In genomic region chr19:10091892-10092641, GRCh38 we compare ENCODE assay signal across 19 cellular contexts. TPM values are rescaled to one million over a fixed set of nuclear protein-coding genes. Genes with fewer than 3 reads are reported as not detected.
DNase-seq lines count a peak whose midpoint lies in the region; ATAC-seq, FAIRE-seq and TF ChIP-seq lines count a peak whose summit lies in the region.
"Had no signal": no experiment of that assay in that cellular context is flagged by ENCODE, and none has a peak within 500 bp of the region (broad histone marks: within the 10 kb centered on the region; RNA-seq: fewer than 3 reads in every experiment).

No MANE protein-coding gene starts in this region.

- TF ChIP-seq CTCF in HepG2 (CRISPR knock-in tag; IDR thresholded peaks at IDR 0.05) (no peak), right lobe of liver (IDR thresholded peaks at IDR 0.05) (no peak)

- TF ChIP-seq POLR2A in HepG2 (IDR thresholded peaks at IDR 0.05; ENCODE audit: insufficient read depth in 1 of 2, low read depth in 2 of 2, low read length in 2 of 2) (no peak), right lobe of liver (IDR thresholded peaks at IDR 0.05) (no peak)

- no peak overlapping the region for H3K4me3 Mint-ChIP-seq in activated CD8-positive, alpha-beta T cell treated with anti-CD3 and anti-CD28 coated beads, Interleukin-2, amount 10 ng/mL, durations not matched to agents 7 days and 5 days
- peak overlapping the region; percentile 18 for H3K4me3 Mint-ChIP-seq in stimulated activated memory B cell treated with anti-CD40 and anti-IgM and Interleukin-4, amounts not matched to agents 10 μg/mL and 1 μg/mL and 100 μg/mL, for 72 hours
- H3K4me3 Mint-ChIP-seq: dendritic cell treated with granulocyte-macrophage colony-stimulating factor and Interleukin-4, amounts not matched to agents 40 ng/mL and 50 ng/mL, for 4 days had no signal

- no peaks in the 10 kb centered on the region for H4K20me1 ChIP-seq in HepG2 (ENCODE audit: insufficient read depth, low read length)

- no TSS peak for BruUV-seq in HepG2 (replicated peaks; lab: Mats Ljungman, UMichigan)

- TF ChIP-seq RAD21 in HepG2 (CRISPR knock-in tag; IDR thresholded peaks at IDR 0.05), result no peak

- no peak overlapping the region for H3K4me2 ChIP-seq in HepG2 (ENCODE audit: low read depth, low read length)

- H3K36me3 Mint-ChIP-seq in activated CD8-positive, alpha-beta T cell treated with anti-CD3 and anti-CD28 coated beads, Interleukin-2, amount 10 ng/mL, durations not matched to agents 7 days and 5 days (ENCODE audit: low read depth), result peaks cover 61% of the 10 kb centered on the region
- H3K36me3 Mint-ChIP-seq in stimulated activated memory B cell treated with anti-CD40 and anti-IgM and Interleukin-4, amounts not matched to agents 10 μg/mL and 1 μg/mL and 100 μg/mL, for 72 hours, result peaks cover 57% of the 10 kb centered on the region

- no peak for TF ChIP-seq EP300 in HepG2 (IDR thresholded peaks at IDR 0.05; ENCODE audit: low read depth in 2 of 2, low read length in 2 of 2)
- TF ChIP-seq EP300 in HepG2 (CRISPR knock-in tag; IDR thresholded peaks at IDR 0.05; ENCODE audit: borderline replicate concordance), result no peak

- 93% methylated on average over 13 of the region's 13 CpGs for WGBS in HepG2 (ENCODE audit: low lambda C conversion rate)
- WGBS in right lobe of liver (ENCODE audit: insufficient coverage, low coverage, low lambda C conversion rate, missing lambda C conversion rate), result 52% methylated on average over 8 of the region's 13 CpGs
- WGBS in small intestine, 3 donors, result 72 to 78% (median 74%) methylated on average over 13 of the region's 13 CpGs

- H3K9ac ChIP-seq in HepG2 (ENCODE audit: insufficient read depth, low read depth, low read length), result no peak overlapping the region

- FAIRE-seq in HepG2 (lab: Jason Lieb, UNC) (no peak), small intestine (lab: Jason Lieb, UNC) (no peak)

- H3K9me3 ChIP-seq in HepG2 (ENCODE audit: low read length) (no peaks in the 10 kb centered on the region), right lobe of liver (no peaks in the 10 kb centered on the region), small intestine (ENCODE audit: control insufficient read depth, low read depth) (no peaks in the 10 kb centered on the region)
- H3K9me3 ChIP-seq: body of pancreas, upper lobe of left lung had no signal

- H3K36me3 ChIP-seq in HepG2 (replicated peaks in 1 of 2; ENCODE audit: control insufficient read depth in 1 of 2, insufficient read depth in 2 of 2, low read length in 2 of 2), result peaks cover 2 to 4% of the 10 kb centered on the region in 2 experiments; a peak in 2 of 5 replicates
- H3K36me3 ChIP-seq in right lobe of liver, result peaks cover 5 to 24% (median 10%) of the 10 kb centered on the region in 4 donors
- peaks cover 0 to 9% of the 10 kb centered on the region in 2 donors for H3K36me3 ChIP-seq in small intestine (ENCODE audit: control insufficient read depth in 2 of 2, insufficient read depth in 2 of 2, low read length in 2 of 2)

- DNase-seq in HepG2 (ENCODE audit: low spot score) (no peak), right lobe of liver (no peak), small intestine (no peak), NCI-H146 treated with DMSO at 0.1 percent for 48 hours (lab: John Stamatoyannopoulos, UW; ENCODE audit: unreplicated experiment) (no peak)
- DNase-seq in activated CD8-positive, alpha-beta T cell treated with anti-CD3 and anti-CD28 coated beads, Interleukin-2, amount 10 ng/mL, durations not matched to agents 7 days and 5 days, result no peak
- DNase-seq: activated CD4-positive, alpha-beta T cell treated with anti-CD3 and anti-CD28 coated beads, Interleukin-2, amount 50 U/mL, for 4 hours; activated gamma-delta T cell; body of pancreas; KG1; NCI-H146; NCI-H226; occipital lobe; SIG-M5; stimulated activated CD4-positive, alpha-beta T cell treated with anti-CD3 and anti-CD28 coated beads, Interleukin-4, amount 100 ng/mL, for 24 hours; T-helper 9 cell had no signal

- peak overlapping the region; percentile 70 for H3K27ac Mint-ChIP-seq in activated CD8-positive, alpha-beta T cell treated with anti-CD3 and anti-CD28 coated beads, Interleukin-2, amount 10 ng/mL, durations not matched to agents 7 days and 5 days
- peak overlapping the region; percentile 82 for H3K27ac Mint-ChIP-seq in stimulated activated memory B cell treated with anti-CD40 and anti-IgM and Interleukin-4, amounts not matched to agents 10 μg/mL and 1 μg/mL and 100 μg/mL, for 72 hours
- H3K27ac Mint-ChIP-seq: dendritic cell treated with granulocyte-macrophage colony-stimulating factor and Interleukin-4, amounts not matched to agents 40 ng/mL and 50 ng/mL, for 4 days had no signal

- H3K4me3 ChIP-seq in HepG2 (replicated peaks in 1 of 3; ENCODE audit: insufficient read depth in 1 of 3, low read depth in 2 of 3, low read length in 3 of 3) (no peak overlapping the region), right lobe of liver (no peak overlapping the region), small intestine (ENCODE audit: low read depth in 1 of 2, low read length in 2 of 2) (no peak overlapping the region)
- H3K4me3 ChIP-seq: body of pancreas, upper lobe of left lung had no signal

- H3K4me1 ChIP-seq in HepG2 (ENCODE audit: insufficient read depth, low read length) (peaks cover 34% of the 10 kb centered on the region), right lobe of liver (peaks cover 0 to 57% (median 17%) of the 10 kb centered on the region in 4 donors), small intestine (ENCODE audit: control insufficient read depth in 2 of 2, insufficient read depth in 1 of 2, low read depth in 1 of 2, low read length in 1 of 2) (peaks cover 0 to 3% of the 10 kb centered on the region in 2 donors)

- H3K27me3 ChIP-seq in HepG2 (ENCODE audit: control insufficient read depth in 1 of 2, insufficient read depth in 2 of 2, low read length in 2 of 2), result no peaks in the 10 kb centered on the region
- H3K27me3 ChIP-seq in right lobe of liver, result no peaks in the 10 kb centered on the region
- H3K27me3 ChIP-seq in small intestine (ENCODE audit: control insufficient read depth in 2 of 2, insufficient read depth in 2 of 2, low read length in 2 of 2), result no peaks in the 10 kb centered on the region
- H3K27me3 ChIP-seq: body of pancreas, upper lobe of left lung had no signal

- H3K4me1 Mint-ChIP-seq in activated CD8-positive, alpha-beta T cell treated with anti-CD3 and anti-CD28 coated beads, Interleukin-2, amount 10 ng/mL, durations not matched to agents 7 days and 5 days (ENCODE audit: low read depth), result peaks cover 38% of the 10 kb centered on the region
- H3K4me1 Mint-ChIP-seq in stimulated activated memory B cell treated with anti-CD40 and anti-IgM and Interleukin-4, amounts not matched to agents 10 μg/mL and 1 μg/mL and 100 μg/mL, for 72 hours, result peaks cover 51% of the 10 kb centered on the region

- H2AFZ ChIP-seq in HepG2 (ENCODE audit: low read length), result no peak overlapping the region

- no peaks in the 10 kb centered on the region for H3K27me3 Mint-ChIP-seq in activated CD8-positive, alpha-beta T cell treated with anti-CD3 and anti-CD28 coated beads, Interleukin-2, amount 10 ng/mL, durations not matched to agents 7 days and 5 days (ENCODE audit: low read depth)
- H3K27me3 Mint-ChIP-seq in stimulated activated memory B cell treated with anti-CD40 and anti-IgM and Interleukin-4, amounts not matched to agents 10 μg/mL and 1 μg/mL and 100 μg/mL, for 72 hours, result no peaks in the 10 kb centered on the region

- no peak overlapping the region for H3K27ac ChIP-seq in HepG2 (ENCODE audit: extremely low read length, insufficient read depth, low read length)
- H3K27ac ChIP-seq in right lobe of liver, result peak overlapping the region in 1 of 3 donors; percentile 56
- no peak overlapping the region for H3K27ac ChIP-seq in small intestine (ENCODE audit: low read depth in 1 of 2, low read length in 1 of 2)
- H3K27ac ChIP-seq: body of pancreas, upper lobe of left lung had no signal

- intact Hi-C loops in HepG2 (cut with micrococcal nuclease; ENCODE audit: unreplicated experiment) (no loop called here), right lobe of liver (cut with DNase I) (no loop called here)

- CTCF ChIA-PET in HepG2 (lab: Yijun Ruan, JAX; ENCODE audit: low intra/inter-chr PET ratio, low total read pairs), result no interaction called here
- CTCF ChIA-PET in activated CD8-positive, alpha-beta T cell treated with anti-CD3 and anti-CD28 coated beads, Interleukin-2, amount 10 ng/mL, durations not matched to agents 7 days and 5 days (lab: Charles Lee), result no interaction called here

- in situ Hi-C loops in HepG2 (cut with HindIII; ENCODE audit: extremely low pct_ligation_motif_present, low pct_unique_long_range_greater_than_20kb), result no loop called here

- POLR2A ChIA-PET in HepG2 (lab: Yijun Ruan, JAX), result no interaction called here
- POLR2A ChIA-PET in activated CD8-positive, alpha-beta T cell treated with anti-CD3 and anti-CD28 coated beads, Interleukin-2, amount 10 ng/mL, durations not matched to agents 7 days and 5 days (lab: Charles Lee), result interaction anchor here (1.0 kb wide), 1 partner anchor 13 kb away, joined by 3 read pairs; no protein-coding TSS in a partner anchor

- no peaks in the 10 kb centered on the region for H3K79me2 ChIP-seq in HepG2 (ENCODE audit: insufficient read depth, low read length)

- ATAC-seq in HepG2, result no peak
- no peak for ATAC-seq in right lobe of liver
- no peak for ATAC-seq in activated CD8-positive, alpha-beta T cell treated with anti-CD3 and anti-CD28 coated beads, Interleukin-2, amount 10 ng/mL, durations not matched to agents 7 days and 5 days
- ATAC-seq in stimulated activated memory B cell treated with anti-CD40 and anti-IgM and Interleukin-4, amounts not matched to agents 10 μg/mL and 1 μg/mL and 100 μg/mL, for 72 hours, result peak; percentile 53
- ATAC-seq: body of pancreas, sciatic nerve had no signal

- no peaks in the 10 kb centered on the region for H3K9me3 Mint-ChIP-seq in activated CD8-positive, alpha-beta T cell treated with anti-CD3 and anti-CD28 coated beads, Interleukin-2, amount 10 ng/mL, durations not matched to agents 7 days and 5 days (ENCODE audit: insufficient read depth)
- H3K9me3 Mint-ChIP-seq in stimulated activated memory B cell treated with anti-CD40 and anti-IgM and Interleukin-4, amounts not matched to agents 10 μg/mL and 1 μg/mL and 100 μg/mL, for 72 hours, result no peaks in the 10 kb centered on the region
- H3K9me3 Mint-ChIP-seq: dendritic cell treated with granulocyte-macrophage colony-stimulating factor and Interleukin-4, amounts not matched to agents 40 ng/mL and 50 ng/mL, for 4 days had no signal

RNA-seq across cellular contexts. Expression of gene SHFL, which starts 6.0 kb away (rescaled TPM):
- 8.9 and 12.3 TPM in 2 replicates for total RNA-seq in HepG2 (2016; rRNA removed; fragmentation: Illumina TruSeq; extraction: Trizol)
- total RNA-seq in HepG2 (2016; cell fraction: cytosol; rRNA removed; fragmentation: Illumina TruSeq; extraction: Trizol; ENCODE audit: low read depth), result 7.9 and 8.8 TPM in 2 replicates
- 9.0 and 12.8 TPM in 2 replicates for total RNA-seq in HepG2 (2016; cell fraction: insoluble cytoplasmic fraction; rRNA removed; fragmentation: Illumina TruSeq; extraction: Trizol)
- total RNA-seq in HepG2 (2016; cell fraction: membrane; rRNA removed; fragmentation: Illumina TruSeq; extraction: Trizol), result 14.0 and 14.3 TPM in 2 replicates
- 8.6 and 11.4 TPM in 2 replicates for total RNA-seq in HepG2 (2016; cell fraction: nucleus; rRNA removed; fragmentation: Illumina TruSeq; extraction: Trizol)
- polyA plus RNA-seq in HepG2 (2011; rRNA removed), result 36.4 and 47.5 TPM in 2 replicates
- 25.4 and 30.5 TPM in 2 replicates for polyA plus RNA-seq in HepG2 (2011; cell fraction: cytosol; rRNA removed)
- polyA plus RNA-seq in HepG2 (2011; cell fraction: nucleus; rRNA removed), result 157 and 161 TPM in 2 replicates
- polyA plus RNA-seq in HepG2 (2012), result 11.5 and 18.6 TPM in 2 replicates
- polyA plus RNA-seq in HepG2 (2016; cell fraction: cytosol; fragmentation: Illumina TruSeq; extraction: Trizol; ENCODE audit: low read depth), result 9.0 and 10.1 TPM in 2 replicates
- polyA plus RNA-seq in HepG2 (2016; cell fraction: insoluble cytoplasmic fraction; fragmentation: Illumina TruSeq; extraction: Trizol; ENCODE audit: low read depth), result 12.6 and 14.6 TPM in 2 replicates
- 13.7 and 14.9 TPM in 2 replicates for polyA plus RNA-seq in HepG2 (2016; cell fraction: membrane; fragmentation: Illumina TruSeq; extraction: Trizol; ENCODE audit: low read depth)
- polyA plus RNA-seq in HepG2 (2016; cell fraction: nucleus; fragmentation: Illumina TruSeq; extraction: Trizol; ENCODE audit: insufficient read depth, low read depth), result 35.0 and 36.4 TPM in 2 replicates
- 19.0 and 19.3 TPM in 2 replicates for polyA minus RNA-seq in HepG2 (2011; rRNA and poly(A)+ RNA removed; ENCODE audit: low replicate concordance)
- 13.9 and 15.2 TPM in 2 replicates for polyA minus RNA-seq in HepG2 (2011; cell fraction: cytosol; rRNA and poly(A)+ RNA removed)
- polyA minus RNA-seq in HepG2 (2011; cell fraction: nucleus; rRNA and poly(A)+ RNA removed), result 18.2 and 21.1 TPM in 2 replicates
- total RNA-seq in right lobe of liver, result 100 to 1,000 TPM in 1 of 6 experiments, 10 to 100 TPM in 5; 68.5 to 119 (median 88.9) TPM
- 10 to 100 TPM; 81.2 to 89.5 TPM for total RNA-seq in activated CD8-positive, alpha-beta T cell treated with anti-CD3 and anti-CD28 coated beads, Interleukin-2, amount 10 ng/mL, durations not matched to agents 7 days and 5 days
- polyA plus RNA-seq in small intestine, result 10 to 100 TPM; 32.5 to 60.8 (median 40.5) TPM

RNA-seq across cellular contexts. Expression of gene ANGPTL6, which starts 10.4 kb away (rescaled TPM):
- total RNA-seq in HepG2 (2016; rRNA removed; fragmentation: Illumina TruSeq; extraction: Trizol), result 0.15 TPM in 1 of 2 replicates, not detected in the other
- total RNA-seq in HepG2 (2016; cell fraction: cytosol; rRNA removed; fragmentation: Illumina TruSeq; extraction: Trizol; ENCODE audit: low read depth), result not detected in 2 replicates
- 0.24 TPM in 1 of 2 replicates, not detected in the other for total RNA-seq in HepG2 (2016; cell fraction: insoluble cytoplasmic fraction; rRNA removed; fragmentation: Illumina TruSeq; extraction: Trizol)
- 0.14 TPM in 1 of 2 replicates, not detected in the other for total RNA-seq in HepG2 (2016; cell fraction: membrane; rRNA removed; fragmentation: Illumina TruSeq; extraction: Trizol)
- 0.31 TPM in 1 of 2 replicates, not detected in the other for total RNA-seq in HepG2 (2016; cell fraction: nucleus; rRNA removed; fragmentation: Illumina TruSeq; extraction: Trizol)
- polyA plus RNA-seq in HepG2 (2011; rRNA removed), result 1.4 and 2.2 TPM in 2 replicates
- polyA plus RNA-seq in HepG2 (2011; cell fraction: cytosol; rRNA removed), result 1.8 and 2.1 TPM in 2 replicates
- polyA plus RNA-seq in HepG2 (2011; cell fraction: nucleus; rRNA removed), result 4.3 and 5.8 TPM in 2 replicates
- 0.85 and 1.0 TPM in 2 replicates for polyA plus RNA-seq in HepG2 (2012)
- 0.18 and 0.20 TPM in 2 replicates for polyA plus RNA-seq in HepG2 (2016; cell fraction: cytosol; fragmentation: Illumina TruSeq; extraction: Trizol; ENCODE audit: low read depth)
- 0.16 TPM in 1 of 2 replicates, not detected in the other for polyA plus RNA-seq in HepG2 (2016; cell fraction: insoluble cytoplasmic fraction; fragmentation: Illumina TruSeq; extraction: Trizol; ENCODE audit: low read depth)
- 0.09 TPM in 1 of 2 replicates, not detected in the other for polyA plus RNA-seq in HepG2 (2016; cell fraction: membrane; fragmentation: Illumina TruSeq; extraction: Trizol; ENCODE audit: low read depth)
- polyA plus RNA-seq in HepG2 (2016; cell fraction: nucleus; fragmentation: Illumina TruSeq; extraction: Trizol; ENCODE audit: insufficient read depth, low read depth), result 0.70 TPM in 1 of 2 replicates, not detected in the other
- 0.30 and 0.96 TPM in 2 replicates for polyA minus RNA-seq in HepG2 (2011; rRNA and poly(A)+ RNA removed; ENCODE audit: low replicate concordance)
- polyA minus RNA-seq in HepG2 (2011; cell fraction: cytosol; rRNA and poly(A)+ RNA removed), result 0.53 and 0.89 TPM in 2 replicates
- polyA minus RNA-seq in HepG2 (2011; cell fraction: nucleus; rRNA and poly(A)+ RNA removed), result 0.25 and 0.52 TPM in 2 replicates
- 10 to 100 TPM; 12.6 to 18.6 (median 15.0) TPM for total RNA-seq in right lobe of liver
- 1 to 10 TPM; 3.7 to 3.9 TPM for total RNA-seq in activated CD8-positive, alpha-beta T cell treated with anti-CD3 and anti-CD28 coated beads, Interleukin-2, amount 10 ng/mL, durations not matched to agents 7 days and 5 days
- under 1 TPM; 0.45 to 0.72 (median 0.54) TPM for polyA plus RNA-seq in small intestine
- total RNA-seq: body of pancreas, sciatic nerve had no signal

RNA-seq across cellular contexts. Expression of gene PPAN, which starts 14.1 kb away (rescaled TPM):
- total RNA-seq in HepG2 (2016; rRNA removed; fragmentation: Illumina TruSeq; extraction: Trizol) (23.9 and 36.2 TPM in 2 replicates), right lobe of liver (10 to 100 TPM; 11.2 to 19.9 (median 18.4) TPM)
- 17.2 and 20.8 TPM in 2 replicates for total RNA-seq in HepG2 (2016; cell fraction: cytosol; rRNA removed; fragmentation: Illumina TruSeq; extraction: Trizol; ENCODE audit: low read depth)
- total RNA-seq in HepG2 (2016; cell fraction: insoluble cytoplasmic fraction; rRNA removed; fragmentation: Illumina TruSeq; extraction: Trizol), result 22.0 and 41.0 TPM in 2 replicates
- total RNA-seq in HepG2 (2016; cell fraction: membrane; rRNA removed; fragmentation: Illumina TruSeq; extraction: Trizol), result 19.3 and 20.0 TPM in 2 replicates
- total RNA-seq in HepG2 (2016; cell fraction: nucleus; rRNA removed; fragmentation: Illumina TruSeq; extraction: Trizol), result 29.5 and 36.7 TPM in 2 replicates
- polyA plus RNA-seq in HepG2 (2011; rRNA removed) (41.9 and 53.5 TPM in 2 replicates), small intestine (10 to 100 TPM; 26.2 to 48.3 (median 37.3) TPM)
- 25.0 and 35.7 TPM in 2 replicates for polyA plus RNA-seq in HepG2 (2011; cell fraction: cytosol; rRNA removed)
- 105 and 138 TPM in 2 replicates for polyA plus RNA-seq in HepG2 (2011; cell fraction: nucleus; rRNA removed)
- 23.5 and 24.7 TPM in 2 replicates for polyA plus RNA-seq in HepG2 (2012)
- polyA plus RNA-seq in HepG2 (2016; cell fraction: cytosol; fragmentation: Illumina TruSeq; extraction: Trizol; ENCODE audit: low read depth), result 7.2 and 9.4 TPM in 2 replicates
- polyA plus RNA-seq in HepG2 (2016; cell fraction: insoluble cytoplasmic fraction; fragmentation: Illumina TruSeq; extraction: Trizol; ENCODE audit: low read depth), result 27.4 and 29.3 TPM in 2 replicates
- polyA plus RNA-seq in HepG2 (2016; cell fraction: membrane; fragmentation: Illumina TruSeq; extraction: Trizol; ENCODE audit: low read depth), result 9.2 and 10.0 TPM in 2 replicates
- polyA plus RNA-seq in HepG2 (2016; cell fraction: nucleus; fragmentation: Illumina TruSeq; extraction: Trizol; ENCODE audit: insufficient read depth, low read depth), result 78.4 and 87.0 TPM in 2 replicates
- polyA minus RNA-seq in HepG2 (2011; rRNA and poly(A)+ RNA removed; ENCODE audit: low replicate concordance), result 133 and 258 TPM in 2 replicates
- polyA minus RNA-seq in HepG2 (2011; cell fraction: cytosol; rRNA and poly(A)+ RNA removed), result 18.6 and 19.3 TPM in 2 replicates
- polyA minus RNA-seq in HepG2 (2011; cell fraction: nucleus; rRNA and poly(A)+ RNA removed), result 54.0 and 63.7 TPM in 2 replicates
- 100 to 1,000 TPM; 107 to 121 TPM for total RNA-seq in activated CD8-positive, alpha-beta T cell treated with anti-CD3 and anti-CD28 coated beads, Interleukin-2, amount 10 ng/mL, durations not matched to agents 7 days and 5 days

RNA-seq across cellular contexts. Expression of gene P2RY11, which starts 19.4 kb away (rescaled TPM):
- total RNA-seq in HepG2 (2016; rRNA removed; fragmentation: Illumina TruSeq; extraction: Trizol), result 1.5 and 4.0 TPM in 2 replicates
- 0.44 and 0.51 TPM in 2 replicates for total RNA-seq in HepG2 (2016; cell fraction: cytosol; rRNA removed; fragmentation: Illumina TruSeq; extraction: Trizol; ENCODE audit: low read depth)
- 1.2 and 3.7 TPM in 2 replicates for total RNA-seq in HepG2 (2016; cell fraction: insoluble cytoplasmic fraction; rRNA removed; fragmentation: Illumina TruSeq; extraction: Trizol)
- 1.00 and 1.3 TPM in 2 replicates for total RNA-seq in HepG2 (2016; cell fraction: membrane; rRNA removed; fragmentation: Illumina TruSeq; extraction: Trizol)
- total RNA-seq in HepG2 (2016; cell fraction: nucleus; rRNA removed; fragmentation: Illumina TruSeq; extraction: Trizol), result 3.5 and 5.0 TPM in 2 replicates
- 7.8 and 13.2 TPM in 2 replicates for polyA plus RNA-seq in HepG2 (2011; rRNA removed)
- polyA plus RNA-seq in HepG2 (2011; cell fraction: cytosol; rRNA removed), result 3.7 and 6.4 TPM in 2 replicates
- polyA plus RNA-seq in HepG2 (2011; cell fraction: nucleus; rRNA removed), result 54.8 and 89.7 TPM in 2 replicates
- polyA plus RNA-seq in HepG2 (2012), result 9.0 and 12.8 TPM in 2 replicates
- 0.51 and 0.64 TPM in 2 replicates for polyA plus RNA-seq in HepG2 (2016; cell fraction: cytosol; fragmentation: Illumina TruSeq; extraction: Trizol; ENCODE audit: low read depth)
- polyA plus RNA-seq in HepG2 (2016; cell fraction: insoluble cytoplasmic fraction; fragmentation: Illumina TruSeq; extraction: Trizol; ENCODE audit: low read depth), result 2.7 and 3.1 TPM in 2 replicates
- polyA plus RNA-seq in HepG2 (2016; cell fraction: membrane; fragmentation: Illumina TruSeq; extraction: Trizol; ENCODE audit: low read depth), result 0.66 and 0.74 TPM in 2 replicates
- polyA plus RNA-seq in HepG2 (2016; cell fraction: nucleus; fragmentation: Illumina TruSeq; extraction: Trizol; ENCODE audit: insufficient read depth, low read depth), result 26.8 and 36.2 TPM in 2 replicates
- polyA minus RNA-seq in HepG2 (2011; rRNA and poly(A)+ RNA removed; ENCODE audit: low replicate concordance), result 18.1 and 21.5 TPM in 2 replicates
- polyA minus RNA-seq in HepG2 (2011; cell fraction: cytosol; rRNA and poly(A)+ RNA removed), result 5.4 and 5.5 TPM in 2 replicates
- 8.0 and 12.6 TPM in 2 replicates for polyA minus RNA-seq in HepG2 (2011; cell fraction: nucleus; rRNA and poly(A)+ RNA removed)
- 1 to 10 TPM; 2.9 to 6.8 (median 5.0) TPM for total RNA-seq in right lobe of liver
- total RNA-seq in activated CD8-positive, alpha-beta T cell treated with anti-CD3 and anti-CD28 coated beads, Interleukin-2, amount 10 ng/mL, durations not matched to agents 7 days and 5 days, result 10 to 100 TPM; 50.4 to 53.6 TPM
- polyA plus RNA-seq in small intestine, result 10 to 100 TPM in 1 of 3 donors, 1 to 10 TPM in 2; 3.8 to 14.6 (median 6.3) TPM

RNA-seq across cellular contexts. Expression of gene EIF3G, which starts 27.6 kb away (rescaled TPM):
- 173 and 206 TPM in 2 replicates for total RNA-seq in HepG2 (2016; rRNA removed; fragmentation: Illumina TruSeq; extraction: Trizol)
- total RNA-seq in HepG2 (2016; cell fraction: cytosol; rRNA removed; fragmentation: Illumina TruSeq; extraction: Trizol; ENCODE audit: low read depth), result 168 and 195 TPM in 2 replicates
- total RNA-seq in HepG2 (2016; cell fraction: insoluble cytoplasmic fraction; rRNA removed; fragmentation: Illumina TruSeq; extraction: Trizol), result 150 and 220 TPM in 2 replicates
- total RNA-seq in HepG2 (2016; cell fraction: membrane; rRNA removed; fragmentation: Illumina TruSeq; extraction: Trizol), result 162 and 175 TPM in 2 replicates
- total RNA-seq in HepG2 (2016; cell fraction: nucleus; rRNA removed; fragmentation: Illumina TruSeq; extraction: Trizol), result 111 and 116 TPM in 2 replicates
- 135 and 141 TPM in 2 replicates for polyA plus RNA-seq in HepG2 (2011; rRNA removed)
- polyA plus RNA-seq in HepG2 (2011; cell fraction: cytosol; rRNA removed), result 116 and 159 TPM in 2 replicates
- polyA plus RNA-seq in HepG2 (2011; cell fraction: nucleus; rRNA removed), result 984 and 1,211 TPM in 2 replicates
- 126 and 143 TPM in 2 replicates for polyA plus RNA-seq in HepG2 (2012)
- 131 and 139 TPM in 2 replicates for polyA plus RNA-seq in HepG2 (2016; cell fraction: cytosol; fragmentation: Illumina TruSeq; extraction: Trizol; ENCODE audit: low read depth)
- 150 and 174 TPM in 2 replicates for polyA plus RNA-seq in HepG2 (2016; cell fraction: insoluble cytoplasmic fraction; fragmentation: Illumina TruSeq; extraction: Trizol; ENCODE audit: low read depth)
- polyA plus RNA-seq in HepG2 (2016; cell fraction: membrane; fragmentation: Illumina TruSeq; extraction: Trizol; ENCODE audit: low read depth), result 143 and 147 TPM in 2 replicates
- 284 and 296 TPM in 2 replicates for polyA plus RNA-seq in HepG2 (2016; cell fraction: nucleus; fragmentation: Illumina TruSeq; extraction: Trizol; ENCODE audit: insufficient read depth, low read depth)
- polyA minus RNA-seq in HepG2 (2011; rRNA and poly(A)+ RNA removed; ENCODE audit: low replicate concordance), result 86.0 and 105 TPM in 2 replicates
- polyA minus RNA-seq in HepG2 (2011; cell fraction: cytosol; rRNA and poly(A)+ RNA removed), result 35.8 and 39.9 TPM in 2 replicates
- 64.5 and 67.1 TPM in 2 replicates for polyA minus RNA-seq in HepG2 (2011; cell fraction: nucleus; rRNA and poly(A)+ RNA removed)
- total RNA-seq in right lobe of liver, result 100 to 1,000 TPM in 2 of 6 experiments, 10 to 100 TPM in 4; 68.5 to 142 (median 81.4) TPM
- total RNA-seq in activated CD8-positive, alpha-beta T cell treated with anti-CD3 and anti-CD28 coated beads, Interleukin-2, amount 10 ng/mL, durations not matched to agents 7 days and 5 days, result 100 to 1,000 TPM; 229 to 241 TPM
- polyA plus RNA-seq in small intestine, result 100 to 1,000 TPM; 138 to 218 (median 213) TPM
